1 cellular context compared by ENCODE assay signal in the genomic region with DNA sequence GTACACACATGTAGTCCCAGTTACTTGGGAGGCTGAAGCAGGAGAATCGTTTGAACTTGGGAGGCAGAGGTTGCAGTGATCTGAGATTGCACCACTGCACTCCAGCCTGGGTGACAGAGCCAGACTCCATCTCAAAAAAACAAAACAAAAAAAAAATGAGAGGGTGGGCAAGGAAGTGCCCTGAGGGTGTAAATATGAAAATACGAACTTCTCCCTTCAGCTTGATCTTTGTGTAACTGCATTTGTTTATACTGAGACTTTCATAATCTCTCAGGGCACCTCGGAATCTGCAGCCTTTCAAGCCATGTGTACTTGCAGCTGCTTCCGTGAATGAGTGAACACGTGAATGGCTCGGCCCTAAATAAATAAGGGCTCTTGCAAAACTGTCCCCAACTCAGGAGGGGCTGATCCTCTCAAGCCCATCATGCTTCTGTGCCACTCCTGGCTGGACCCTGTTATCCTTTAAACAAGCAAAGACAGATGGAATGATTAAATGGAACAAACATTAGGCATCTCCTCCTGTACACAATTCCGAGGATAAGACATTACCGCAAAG.
TF ChIP-seq lines count a peak whose summit lies in the region.

No MANE protein-coding gene starts in this region.

TF ChIP-seq in HepG2, 621 proteins besides CTCF, POLR2A, EP300 and RAD21 (continued from another document and continues in another):
- TF ChIP-seq, protein P1, sequence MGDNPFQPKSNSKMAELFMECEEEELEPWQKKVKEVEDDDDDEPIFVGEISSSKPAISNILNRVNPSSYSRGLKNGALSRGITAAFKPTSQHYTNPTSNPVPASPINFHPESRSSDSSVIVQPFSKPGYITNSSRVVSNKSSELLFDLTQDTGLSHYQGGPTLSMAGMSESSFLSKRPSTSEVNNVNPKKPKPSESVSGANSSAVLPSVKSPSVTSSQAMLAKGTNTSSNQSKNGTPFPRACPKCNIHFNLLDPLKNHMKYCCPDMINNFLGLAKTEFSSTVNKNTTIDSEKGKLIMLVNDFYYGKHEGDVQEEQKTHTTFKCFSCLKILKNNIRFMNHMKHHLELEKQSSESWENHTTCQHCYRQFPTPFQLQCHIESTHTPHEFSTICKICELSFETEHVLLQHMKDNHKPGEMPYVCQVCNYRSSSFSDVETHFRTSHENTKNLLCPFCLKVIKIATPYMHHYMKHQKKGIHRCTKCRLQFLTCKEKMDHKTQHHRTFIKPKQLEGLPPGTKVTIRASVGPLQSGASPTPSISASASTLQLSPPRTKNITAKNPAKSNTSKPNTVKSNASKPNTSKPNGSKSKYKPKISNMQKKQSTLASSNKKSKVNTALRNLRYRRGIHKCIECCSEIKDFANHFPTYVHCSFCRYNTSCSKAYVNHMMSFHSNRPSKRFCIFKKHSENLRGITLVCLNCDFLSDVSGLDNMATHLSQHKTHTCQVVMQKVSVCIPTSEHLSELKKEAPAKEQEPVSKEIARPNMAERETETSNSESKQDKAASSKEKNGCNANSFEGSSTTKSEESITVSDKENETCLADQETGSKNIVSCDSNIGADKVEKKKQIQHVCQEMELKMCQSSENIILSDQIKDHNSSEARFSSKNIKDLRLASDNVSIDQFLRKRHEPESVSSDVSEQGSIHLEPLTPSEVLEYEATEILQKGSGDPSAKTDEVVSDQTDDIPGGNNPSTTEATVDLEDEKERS (CRISPR knock-in tag; IDR thresholded peaks at IDR 0.05): no peak
- TF ChIP-seq, protein P2, sequence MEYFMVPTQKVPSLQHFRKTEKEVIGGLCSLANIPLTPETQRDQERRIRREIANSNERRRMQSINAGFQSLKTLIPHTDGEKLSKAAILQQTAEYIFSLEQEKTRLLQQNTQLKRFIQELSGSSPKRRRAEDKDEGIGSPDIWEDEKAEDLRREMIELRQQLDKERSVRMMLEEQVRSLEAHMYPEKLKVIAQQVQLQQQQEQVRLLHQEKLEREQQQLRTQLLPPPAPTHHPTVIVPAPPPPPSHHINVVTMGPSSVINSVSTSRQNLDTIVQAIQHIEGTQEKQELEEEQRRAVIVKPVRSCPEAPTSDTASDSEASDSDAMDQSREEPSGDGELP (IDR thresholded peaks at IDR 0.05; ENCODE audit: borderline replicate concordance, low read depth): peak; percentile 55; the same call in 1 of the 2 replicates
- TF ChIP-seq SSRP1 (CRISPR knock-in tag; IDR thresholded peaks at IDR 0.05) (no peak), FOXP1 (IDR thresholded peaks at IDR 0.05) (no peak), FOXP1 (CRISPR knock-in tag; IDR thresholded peaks at IDR 0.05) (peak; percentile 76), HMGA1 (CRISPR knock-in tag; conservative IDR thresholded peaks at IDR 0.05) (no peak), CEBPZ (IDR thresholded peaks at IDR 0.05; ENCODE audit: low read length) (no peak), ZNF691 (CRISPR knock-in tag; IDR thresholded peaks at IDR 0.05; ENCODE audit: borderline replicate concordance, low read depth) (no peak), GTF3A (CRISPR knock-in tag; conservative IDR thresholded peaks at IDR 0.05) (no peak), ARHGAP35 (CRISPR knock-in tag; IDR thresholded peaks at IDR 0.05; ENCODE audit: borderline replicate concordance) (no peak), HMG20A (CRISPR knock-in tag; IDR thresholded peaks at IDR 0.05; ENCODE audit: borderline replicate concordance) (peak; percentile 41; the same call in 1 of the 2 replicates), CREB1 (IDR thresholded peaks at IDR 0.05) (no peak), CREB1 (CRISPR knock-in tag; IDR thresholded peaks at IDR 0.05) (no peak), ZNF747 (CRISPR knock-in tag; IDR thresholded peaks at IDR 0.05; ENCODE audit: borderline replicate concordance) (no peak), ZNF446 (CRISPR knock-in tag; IDR thresholded peaks at IDR 0.05) (no peak), FOXJ3 (CRISPR knock-in tag; IDR thresholded peaks at IDR 0.05; ENCODE audit: borderline replicate concordance) (peak; percentile 76; the same call in 1 of the 2 replicates), ZNF431 (CRISPR knock-in tag; IDR thresholded peaks at IDR 0.05; ENCODE audit: borderline replicate concordance, low read depth) (no peak), ZNF362 (CRISPR knock-in tag; IDR thresholded peaks at IDR 0.05; ENCODE audit: borderline replicate concordance) (peak; percentile 58; the same call in 1 of the 2 replicates), ZNF30 (CRISPR knock-in tag; IDR thresholded peaks at IDR 0.05) (no peak), KAT2B (IDR thresholded peaks at IDR 0.05; ENCODE audit: borderline replicate concordance, low read depth, low read length) (no peak), ETS1 (CRISPR knock-in tag; IDR thresholded peaks at IDR 0.05) (no peak), MEIS1 (CRISPR knock-in tag; IDR thresholded peaks at IDR 0.05; ENCODE audit: borderline replicate concordance) (no peak), ZNF737 (CRISPR knock-in tag; IDR thresholded peaks at IDR 0.05; ENCODE audit: borderline replicate concordance) (no peak), SP2 (CRISPR knock-in tag; IDR thresholded peaks at IDR 0.05) (no peak), ZNF142 (CRISPR knock-in tag; IDR thresholded peaks at IDR 0.05) (no peak), KDM6A (CRISPR knock-in tag; IDR thresholded peaks at IDR 0.05; ENCODE audit: low read depth) (no peak), ZNF563 (CRISPR knock-in tag; IDR thresholded peaks at IDR 0.05) (no peak), CENPT (CRISPR knock-in tag; IDR thresholded peaks at IDR 0.05; ENCODE audit: low read depth) (no peak), PTBP1 (IDR thresholded peaks at IDR 0.05; ENCODE audit: low read depth, low read length, poor library complexity, severe bottlenecking) (no peak), ZSCAN25 (CRISPR knock-in tag; IDR thresholded peaks at IDR 0.05) (no peak), MEIS2 (CRISPR knock-in tag; IDR thresholded peaks at IDR 0.05) (no peak), TCF7 (IDR thresholded peaks at IDR 0.05; ENCODE audit: low read depth) (peak; percentile 75)
- TF ChIP-seq, protein P3, sequence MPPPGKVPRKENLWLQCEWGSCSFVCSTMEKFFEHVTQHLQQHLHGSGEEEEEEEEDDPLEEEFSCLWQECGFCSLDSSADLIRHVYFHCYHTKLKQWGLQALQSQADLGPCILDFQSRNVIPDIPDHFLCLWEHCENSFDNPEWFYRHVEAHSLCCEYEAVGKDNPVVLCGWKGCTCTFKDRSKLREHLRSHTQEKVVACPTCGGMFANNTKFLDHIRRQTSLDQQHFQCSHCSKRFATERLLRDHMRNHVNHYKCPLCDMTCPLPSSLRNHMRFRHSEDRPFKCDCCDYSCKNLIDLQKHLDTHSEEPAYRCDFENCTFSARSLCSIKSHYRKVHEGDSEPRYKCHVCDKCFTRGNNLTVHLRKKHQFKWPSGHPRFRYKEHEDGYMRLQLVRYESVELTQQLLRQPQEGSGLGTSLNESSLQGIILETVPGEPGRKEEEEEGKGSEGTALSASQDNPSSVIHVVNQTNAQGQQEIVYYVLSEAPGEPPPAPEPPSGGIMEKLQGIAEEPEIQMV (CRISPR knock-in tag; IDR thresholded peaks at IDR 0.05; ENCODE audit: low read depth): no peak
- TF ChIP-seq, protein P4, sequence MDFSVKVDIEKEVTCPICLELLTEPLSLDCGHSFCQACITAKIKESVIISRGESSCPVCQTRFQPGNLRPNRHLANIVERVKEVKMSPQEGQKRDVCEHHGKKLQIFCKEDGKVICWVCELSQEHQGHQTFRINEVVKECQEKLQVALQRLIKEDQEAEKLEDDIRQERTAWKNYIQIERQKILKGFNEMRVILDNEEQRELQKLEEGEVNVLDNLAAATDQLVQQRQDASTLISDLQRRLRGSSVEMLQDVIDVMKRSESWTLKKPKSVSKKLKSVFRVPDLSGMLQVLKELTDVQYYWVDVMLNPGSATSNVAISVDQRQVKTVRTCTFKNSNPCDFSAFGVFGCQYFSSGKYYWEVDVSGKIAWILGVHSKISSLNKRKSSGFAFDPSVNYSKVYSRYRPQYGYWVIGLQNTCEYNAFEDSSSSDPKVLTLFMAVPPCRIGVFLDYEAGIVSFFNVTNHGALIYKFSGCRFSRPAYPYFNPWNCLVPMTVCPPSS (IDR thresholded peaks at IDR 0.05): no peak
- TF ChIP-seq, protein P5, sequence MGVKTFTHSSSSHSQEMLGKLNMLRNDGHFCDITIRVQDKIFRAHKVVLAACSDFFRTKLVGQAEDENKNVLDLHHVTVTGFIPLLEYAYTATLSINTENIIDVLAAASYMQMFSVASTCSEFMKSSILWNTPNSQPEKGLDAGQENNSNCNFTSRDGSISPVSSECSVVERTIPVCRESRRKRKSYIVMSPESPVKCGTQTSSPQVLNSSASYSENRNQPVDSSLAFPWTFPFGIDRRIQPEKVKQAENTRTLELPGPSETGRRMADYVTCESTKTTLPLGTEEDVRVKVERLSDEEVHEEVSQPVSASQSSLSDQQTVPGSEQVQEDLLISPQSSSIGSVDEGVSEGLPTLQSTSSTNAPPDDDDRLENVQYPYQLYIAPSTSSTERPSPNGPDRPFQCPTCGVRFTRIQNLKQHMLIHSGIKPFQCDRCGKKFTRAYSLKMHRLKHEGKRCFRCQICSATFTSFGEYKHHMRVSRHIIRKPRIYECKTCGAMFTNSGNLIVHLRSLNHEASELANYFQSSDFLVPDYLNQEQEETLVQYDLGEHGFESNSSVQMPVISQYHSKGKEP (CRISPR knock-in tag; IDR thresholded peaks at IDR 0.05): no peak
